In genomic region chr7:38655833-38656774, GRCh38 we compare ENCODE assay signal across 31 cellular contexts. TPM values are rescaled to one million over a fixed set of nuclear protein-coding genes. Genes with fewer than 3 reads are reported as not detected.
"Had no signal": no experiment of that assay in that cellular context is flagged by ENCODE, and none has a peak within 500 bp of the region (broad histone marks: within the 10 kb centered on the region; RNA-seq: fewer than 3 reads in every experiment).

No MANE protein-coding gene starts in this region.

- H3K79me2 ChIP-seq: parathyroid adenoma had no signal

- DNase-seq: activated CD4-positive, alpha-beta T cell treated with anti-CD3 and anti-CD28 coated beads for 4 hours; activated CD4-positive, alpha-beta T cell treated with anti-CD3 and anti-CD28 coated beads, Interleukin-2, amount 50 U/mL, for 48 hours; activated CD8-positive, alpha-beta memory T cell treated with anti-CD3 and anti-CD28 coated beads for 24 hours; activated effector memory CD4-positive, alpha-beta T cell treated with anti-CD3 and anti-CD28 coated beads, Interleukin-2, amount 50 U/mL, for 16 hours; activated naive CD4-positive, alpha-beta T cell treated with anti-CD3 and anti-CD28 coated beads for 36 hours; activated naive CD8-positive, alpha-beta T cell treated with anti-CD3 and anti-CD28 coated beads for 36 hours; adrenal gland; aorta; cerebellar nuclear complex; colonic mucosa; effector memory CD4-positive, alpha-beta T cell; kidney glomerular epithelial cell; naive B cell; nephron progenitor cell; occipital lobe; small intestine; stimulated activated CD4-positive, alpha-beta T cell treated with anti-CD3 and anti-CD28 coated beads, Interleukin-1b, Interleukin-23, amount 100 ng/mL, for 48 hours; stimulated activated CD4-positive, alpha-beta T cell treated with anti-CD3 and anti-CD28 coated beads, Interleukin-4, amount 100 ng/mL, for 4 hours; stimulated activated CD8-positive, alpha-beta memory T cell treated with anti-CD3 and anti-CD28 coated beads, Interleukin-4, amount 100 ng/mL, for 48 hours; stimulated activated naive B cell treated with anti-CD40 and anti-IgM and Interleukin-4, amounts not matched to agents 10 μg/mL and 1 μg/mL and 100 μg/mL, for 72 hours; stomach; T-helper 9 cell; tibial artery had no signal

- H3K27me3 ChIP-seq: adrenal gland, body of pancreas, colonic mucosa, heart right ventricle, left lung, tibial artery had no signal

- H3K36me3 ChIP-seq: adrenal gland, colonic mucosa, heart right ventricle, left lung, stomach, tibial artery had no signal

- H3K4me3 Mint-ChIP-seq: activated naive CD4-positive, alpha-beta T cell treated with anti-CD3 and anti-CD28 coated beads for 36 hours; activated naive CD8-positive, alpha-beta T cell treated with anti-CD3 and anti-CD28 coated beads for 36 hours; naive B cell; nephron progenitor cell; stimulated activated naive B cell treated with anti-CD40 and anti-IgM and Interleukin-4, amounts not matched to agents 10 μg/mL and 1 μg/mL and 100 μg/mL, for 72 hours; T-helper 1 cell treated with Interleukin-12 subunit alpha and Interleukin-12 subunit beta and Interleukin-4 antibody, amounts not matched to agents 30 μg/mL and 1 μg/mL, for 36 hours had no signal

- H3K4me1 Mint-ChIP-seq: activated naive CD8-positive, alpha-beta T cell treated with anti-CD3 and anti-CD28 coated beads for 36 hours; naive B cell had no signal

- H3K9ac ChIP-seq: parathyroid adenoma had no signal

- H3K27ac Mint-ChIP-seq: activated naive CD4-positive, alpha-beta T cell treated with anti-CD3 and anti-CD28 coated beads for 36 hours; activated naive CD8-positive, alpha-beta T cell treated with anti-CD3 and anti-CD28 coated beads for 36 hours; nephron progenitor cell; stimulated activated naive B cell treated with anti-CD40 and anti-IgM and Interleukin-4, amounts not matched to agents 10 μg/mL and 1 μg/mL and 100 μg/mL, for 72 hours; T-helper 1 cell treated with Interleukin-12 subunit alpha and Interleukin-12 subunit beta and Interleukin-4 antibody, amounts not matched to agents 30 μg/mL and 1 μg/mL, for 36 hours had no signal

- H3K4me3 ChIP-seq: adrenal gland, body of pancreas, colonic mucosa, heart right ventricle, left lung, stomach, tibial artery had no signal

- H3K36me3 Mint-ChIP-seq: activated naive CD8-positive, alpha-beta T cell treated with anti-CD3 and anti-CD28 coated beads for 36 hours; naive B cell; stimulated activated naive B cell treated with anti-CD40 and anti-IgM and Interleukin-4, amounts not matched to agents 10 μg/mL and 1 μg/mL and 100 μg/mL, for 72 hours had no signal

- ATAC-seq: body of pancreas; right cardiac atrium; stimulated activated naive B cell treated with anti-CD40 and anti-IgM and Interleukin-4, amounts not matched to agents 10 μg/mL and 1 μg/mL and 100 μg/mL, for 72 hours had no signal

- H3K27ac ChIP-seq: adrenal gland, body of pancreas, colonic mucosa, parathyroid adenoma, stomach, tibial artery, VCaP had no signal

- H3K4me1 ChIP-seq: adrenal gland, body of pancreas, colonic mucosa, parathyroid adenoma, stomach, tibial artery had no signal

- H3K9me3 ChIP-seq: adrenal gland, body of pancreas, colonic mucosa, left lung, tibial artery had no signal

- H3K9me3 Mint-ChIP-seq: activated naive CD4-positive, alpha-beta T cell treated with anti-CD3 and anti-CD28 coated beads for 36 hours; activated naive CD8-positive, alpha-beta T cell treated with anti-CD3 and anti-CD28 coated beads for 36 hours; nephron progenitor cell; stimulated activated naive B cell treated with anti-CD40 and anti-IgM and Interleukin-4, amounts not matched to agents 10 μg/mL and 1 μg/mL and 100 μg/mL, for 72 hours; T-helper 1 cell treated with Interleukin-12 subunit alpha and Interleukin-12 subunit beta and Interleukin-4 antibody, amounts not matched to agents 30 μg/mL and 1 μg/mL, for 36 hours had no signal

- H2AFZ ChIP-seq: parathyroid adenoma had no signal

RNA-seq across cellular contexts. Expression of gene AMPH, which starts 24.9 kb away (rescaled TPM):
- total RNA-seq: activated naive CD8-positive, alpha-beta T cell treated with anti-CD3 and anti-CD28 coated beads for 36 hours; lung microvascular endothelial cell had no signal
